In genomic region chr5:124725622-124726258, GRCh38 we compare ENCODE assay signal across 18 cellular contexts. TPM values are rescaled to one million over a fixed set of nuclear protein-coding genes. Genes with fewer than 3 reads are reported as not detected.
DNase-seq lines count a peak whose midpoint lies in the region; ATAC-seq and TF ChIP-seq lines count a peak whose summit lies in the region.
"Had no signal": no experiment of that assay in that cellular context is flagged by ENCODE, and none has a peak within 500 bp of the region (broad histone marks: within the 10 kb centered on the region; RNA-seq: fewer than 3 reads in every experiment).

No MANE protein-coding gene starts in this region.

- no peak for TF ChIP-seq CTCF in OCI-LY3 (IDR thresholded peaks at IDR 0.05; ENCODE audit: low read depth, low read length)
- no peak for TF ChIP-seq CTCF in glutamatergic neuron (IDR thresholded peaks at IDR 0.05; ENCODE audit: partially characterized antibody, unreplicated experiment)
- TF ChIP-seq CTCF in GM10266 (IDR thresholded peaks at IDR 0.05; ENCODE audit: control insufficient read depth, insufficient read depth, low read depth, missing control alignments): no peak
- TF ChIP-seq CTCF in mammary epithelial cell (conservative IDR thresholded peaks at IDR 0.05 in 1 of 2, IDR thresholded peaks at IDR 0.05 in 1 of 2; ENCODE audit: extremely low read depth in 1 of 2, insufficient read depth in 1 of 2, low read depth in 1 of 2, low read length in 2 of 2): no peak

- H3K36me3 ChIP-seq in OCI-LY3 (replicated peaks; ENCODE audit: low read depth, low read length): no peaks in the 10 kb centered on the region
- H3K36me3 ChIP-seq in mammary epithelial cell (ENCODE audit: insufficient read depth, low read length): no peaks in the 10 kb centered on the region
- H3K36me3 ChIP-seq: MG63 had no signal

- peaks cover 8% of the 10 kb centered on the region for H3K9me3 Mint-ChIP-seq in glutamatergic neuron (ENCODE audit: unreplicated experiment)

- no peak overlapping the region for H3K27ac Mint-ChIP-seq in glutamatergic neuron (ENCODE audit: unreplicated experiment)
- H3K27ac Mint-ChIP-seq: CD8-positive, alpha-beta memory T cell had no signal

- no peak overlapping the region for H3K27ac ChIP-seq in OCI-LY3 (ENCODE audit: low read length)
- H3K27ac ChIP-seq in mammary epithelial cell (ENCODE audit: insufficient read depth, low read depth, low read length): no peak overlapping the region
- H3K27ac ChIP-seq: 22Rv1, KMS-11 had no signal

- 72% methylated on average over 4 of the region's 4 CpGs for WGBS in mammary epithelial cell (ENCODE audit: low coverage, missing lambda C conversion rate)

- peak overlapping the region; percentile 7 for H3K4me3 Mint-ChIP-seq in glutamatergic neuron (ENCODE audit: unreplicated experiment)
- H3K4me3 Mint-ChIP-seq: CD8-positive, alpha-beta memory T cell had no signal

- dilution Hi-C loops in mammary epithelial cell (cut with HindIII; ENCODE audit: low sequenced_read_pairs): no loop called here

- peaks cover 69% of the 10 kb centered on the region for H3K4me1 Mint-ChIP-seq in glutamatergic neuron (ENCODE audit: low read depth, unreplicated experiment)
- H3K4me1 Mint-ChIP-seq: CD8-positive, alpha-beta memory T cell had no signal

- CTCF ChIA-PET in mammary epithelial cell (lab: Charles Lee; ENCODE audit: low non-redundant PET): no interaction called here

- no TSS peak for BruUV-seq in mammary epithelial cell (replicated peaks; lab: Mats Ljungman, UMichigan)

- H3K4me1 ChIP-seq in OCI-LY3 (ENCODE audit: low read length) (0 out of 2 replicates have a peak, but pooled peaks cover 7% of the 10 kb centered on the region), mammary epithelial cell (ENCODE audit: insufficient read depth, low read length) (no peaks in the 10 kb centered on the region)

- H3K9ac ChIP-seq in OCI-LY3 (ENCODE audit: low read length): no peak overlapping the region
- no peak overlapping the region for H3K9ac ChIP-seq in mammary epithelial cell (ENCODE audit: insufficient read depth, low read length)
- H3K9ac ChIP-seq: KMS-11 had no signal

- no peaks in the 10 kb centered on the region for H4K20me1 ChIP-seq in OCI-LY3 (ENCODE audit: insufficient read depth, low read length)
- no peaks in the 10 kb centered on the region for H4K20me1 ChIP-seq in mammary epithelial cell (ENCODE audit: insufficient read depth, low read length)

- ATAC-seq in HG02970 (IDR thresholded peaks at IDR 0.05; ENCODE audit: low FRiP score, unreplicated experiment): no peak
- ATAC-seq: SK-N-SH treated with all-trans-retinoic acid at 6 μM for 48 hours had no signal

- H2AFZ ChIP-seq in OCI-LY3 (ENCODE audit: low read depth, low read length): no peak overlapping the region
- no peak overlapping the region for H2AFZ ChIP-seq in mammary epithelial cell (ENCODE audit: low read depth, low read length)

- H3K9me3 ChIP-seq in OCI-LY3 (ENCODE audit: insufficient read depth, low read length) (no peaks in the 10 kb centered on the region), mammary epithelial cell (replicated peaks; ENCODE audit: insufficient read depth, low read length) (no peaks in the 10 kb centered on the region)
- H3K9me3 ChIP-seq: MG63 had no signal

- H3K79me2 ChIP-seq in OCI-LY3 (ENCODE audit: low read length) (no peaks in the 10 kb centered on the region), mammary epithelial cell (ENCODE audit: insufficient read depth, low read length) (peaks cover 64% of the 10 kb centered on the region)

- H3K4me2 ChIP-seq in OCI-LY3 (ENCODE audit: low read length): peak overlapping the region; percentile 84
- no peak overlapping the region for H3K4me2 ChIP-seq in mammary epithelial cell (ENCODE audit: insufficient read depth, low read depth, low read length)
- H3K4me2 ChIP-seq: KMS-11 had no signal

- DNase-seq in DMS53 (lab: John Stamatoyannopoulos, UW): peak; percentile 10
- no peak for DNase-seq in DMS53 treated with DMSO at 0.1 percent for 48 hours (lab: John Stamatoyannopoulos, UW; ENCODE audit: unreplicated experiment)
- no peak for DNase-seq in glutamatergic neuron
- DNase-seq in GM10266 (ENCODE audit: extremely low spot score): no peak
- DNase-seq in mammary epithelial cell: no peak
- no peak for DNase-seq in NCI-H524 (lab: John Stamatoyannopoulos, UW)
- DNase-seq: CD8-positive, alpha-beta memory T cell; HCEC 1CT; MG63; NCI-H1092; NCI-H2081 treated with DMSO at 0.1 percent for 48 hours; NCI-H510A; SHP77 treated with DMSO at 0.1 percent for 48 hours had no signal

- intact Hi-C loops in mammary epithelial cell (cut with micrococcal nuclease): no loop called here

- in situ Hi-C loops in mammary epithelial cell (cut with MboI; ENCODE audit: low sequenced_read_pairs in 2 of 2): loop anchor here in 1 of 2 donors (25.0 kb wide), 1 partner anchor 687 kb away; no protein-coding TSS in a partner anchor

- H3K27me3 Mint-ChIP-seq in glutamatergic neuron (ENCODE audit: unreplicated experiment): no peaks in the 10 kb centered on the region
- H3K27me3 Mint-ChIP-seq: CD8-positive, alpha-beta memory T cell had no signal

- H3K4me3 ChIP-seq in OCI-LY3 (ENCODE audit: low read length) (no peak overlapping the region), mammary epithelial cell (replicated peaks in 1 of 3; ENCODE audit: insufficient read depth in 1 of 3, low read depth in 2 of 3, low read length in 3 of 3) (no peak overlapping the region)
- H3K4me3 ChIP-seq: MG63 had no signal

- H3K27me3 ChIP-seq in OCI-LY3 (ENCODE audit: low read depth, low read length): no peaks in the 10 kb centered on the region
- H3K27me3 ChIP-seq in mammary epithelial cell (ENCODE audit: insufficient read depth, low read length): no peaks in the 10 kb centered on the region
- H3K27me3 ChIP-seq: MG63 had no signal

- H3K36me3 Mint-ChIP-seq in glutamatergic neuron (ENCODE audit: unreplicated experiment): no peaks in the 10 kb centered on the region
- H3K36me3 Mint-ChIP-seq: CD8-positive, alpha-beta memory T cell had no signal

RNA-seq across cellular contexts. Expression of gene ZNF608, which starts 20.7 kb away (rescaled TPM):
- 161 TPM for total RNA-seq in glutamatergic neuron (ENCODE audit: unreplicated experiment)
- 10 to 100 TPM in 1 of 2 donors, 1 to 10 TPM in 1; 7.0 to 20.0 TPM for total RNA-seq in mammary epithelial cell
- polyA plus RNA-seq in mammary epithelial cell: 4.4 TPM
- polyA minus RNA-seq in mammary epithelial cell: 5.8 TPM
- total RNA-seq: CD8-positive, alpha-beta memory T cell had no signal
- polyA plus RNA-seq: CD8-positive, alpha-beta memory T cell had no signal
